10 cellular contexts compared by ENCODE assay signal in the genomic region with DNA sequence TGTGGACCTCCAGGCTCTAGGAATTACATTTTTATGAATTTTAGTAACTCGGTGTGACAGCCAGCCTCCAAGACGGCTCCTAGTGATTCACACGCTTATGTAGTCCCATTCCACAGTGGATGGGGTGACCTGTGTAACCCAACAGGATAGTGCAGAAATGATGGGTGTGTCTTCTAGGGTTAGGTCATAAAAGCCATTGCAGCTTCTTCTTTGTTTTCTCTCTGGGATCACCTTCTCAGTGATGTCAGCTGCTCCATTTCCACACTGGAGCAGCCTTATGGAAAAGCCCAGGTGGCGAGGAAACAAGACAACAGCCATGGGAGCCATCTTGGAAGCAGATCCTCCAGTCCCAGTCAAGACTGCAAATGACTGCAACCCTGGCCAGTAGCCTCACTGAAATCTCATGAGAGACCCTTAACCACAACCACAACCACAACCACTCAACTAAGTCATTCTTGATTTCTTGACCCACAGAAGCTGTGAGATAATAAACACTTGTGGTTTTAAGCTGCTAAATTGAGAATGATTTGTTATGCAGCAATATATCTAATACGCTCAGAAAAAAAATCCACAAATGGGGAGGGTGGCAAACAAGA. TPM values are rescaled to one million over a fixed set of nuclear protein-coding genes. Genes with fewer than 3 reads are reported as not detected.
A peak's percentile ranks its signal among the peaks of the same experiment; 100 is the strongest.
DNase-seq lines count a peak whose midpoint lies in the region; ATAC-seq and TF ChIP-seq lines count a peak whose summit lies in the region.
"Had no signal": no experiment of that assay in that cellular context is flagged by ENCODE, and none has a peak within 500 bp of the region (broad histone marks: within the 10 kb centered on the region; RNA-seq: fewer than 3 reads in every experiment).

No MANE protein-coding gene starts in this region.

- H3K4me1 ChIP-seq in upper lobe of right lung (peaks cover 18% of the 10 kb centered on the region), PC-3 (ENCODE audit: insufficient read depth, low read length) (peaks cover 38% of the 10 kb centered on the region)

- H3K4me3 Mint-ChIP-seq in activated naive CD8-positive, alpha-beta T cell treated with anti-CD3 and anti-CD28 coated beads, Interleukin-2, amount 50 U/mL, for 24 hours, result peak overlapping the region; percentile 63

- peaks cover 8% of the 10 kb centered on the region for H3K36me3 Mint-ChIP-seq in activated naive CD8-positive, alpha-beta T cell treated with anti-CD3 and anti-CD28 coated beads, Interleukin-2, amount 50 U/mL, for 24 hours (ENCODE audit: low read depth)

- peak overlapping the region; percentile 99 for H3K27ac Mint-ChIP-seq in activated naive CD8-positive, alpha-beta T cell treated with anti-CD3 and anti-CD28 coated beads, Interleukin-2, amount 50 U/mL, for 24 hours

- H3K27ac ChIP-seq in upper lobe of right lung (no peak overlapping the region), PC-3 (ENCODE audit: low read length) (no peak overlapping the region)
- H3K27ac ChIP-seq: skin epidermis, upper lobe of left lung had no signal

- H3K4me2 ChIP-seq in PC-3 (ENCODE audit: low read length), result no peak overlapping the region

- no peak overlapping the region for H3K9ac ChIP-seq in PC-3 (ENCODE audit: low read length)

- ATAC-seq in GM18867 (IDR thresholded peaks at IDR 0.05; ENCODE audit: unreplicated experiment) (peak; percentile 54), HG03378 (IDR thresholded peaks at IDR 0.05; ENCODE audit: unreplicated experiment) (peak; percentile 48), upper lobe of right lung (no peak), PC-3 (no peak)
- peak; percentile 8 for ATAC-seq in activated naive CD8-positive, alpha-beta T cell treated with anti-CD3 and anti-CD28 coated beads, Interleukin-2, amount 50 U/mL, for 24 hours

- no peaks in the 10 kb centered on the region for H4K20me1 ChIP-seq in PC-3 (ENCODE audit: low read length)

- no peaks in the 10 kb centered on the region for H3K9me2 ChIP-seq in PC-3 (replicated peaks; ENCODE audit: low read length)

- no peaks in the 10 kb centered on the region for H3K27me3 ChIP-seq in upper lobe of right lung
- no peaks in the 10 kb centered on the region for H3K27me3 ChIP-seq in PC-3 (ENCODE audit: low read length)
- H3K27me3 ChIP-seq: upper lobe of left lung had no signal

- POLR2A ChIA-PET in PC-3 (lab: Charles Lee; ENCODE audit: unreplicated experiment), result no interaction called here

- TF ChIP-seq CTCF in AG10803 (conservative IDR thresholded peaks at IDR 0.05; ENCODE audit: low read length), result no peak
- TF ChIP-seq CTCF in upper lobe of right lung (IDR thresholded peaks at IDR 0.05), result no peak
- no peak for TF ChIP-seq CTCF in PC-3 (conservative IDR thresholded peaks at IDR 0.05; ENCODE audit: low read depth, low read length)

- no peaks in the 10 kb centered on the region for H3F3A ChIP-seq in PC-3 (ENCODE audit: low read length, unreplicated experiment)

- H3K4me3 ChIP-seq in AG10803 (ENCODE audit: low read length), result no peak overlapping the region
- H3K4me3 ChIP-seq in upper lobe of right lung, result no peak overlapping the region
- no peak overlapping the region for H3K4me3 ChIP-seq in PC-3 (ENCODE audit: low read length)
- H3K4me3 ChIP-seq: skin epidermis, upper lobe of left lung had no signal

- H2AFZ ChIP-seq in PC-3 (ENCODE audit: low read length), result no peak overlapping the region

- H3K27me3 Mint-ChIP-seq in activated naive CD8-positive, alpha-beta T cell treated with anti-CD3 and anti-CD28 coated beads, Interleukin-2, amount 50 U/mL, for 24 hours, result peaks cover 5% of the 10 kb centered on the region

- BruUV-seq in PC-3 (replicated peaks; lab: Mats Ljungman, UMichigan), result no TSS peak

- H3K4me1 Mint-ChIP-seq in activated naive CD8-positive, alpha-beta T cell treated with anti-CD3 and anti-CD28 coated beads, Interleukin-2, amount 50 U/mL, for 24 hours, result peaks cover 74% of the 10 kb centered on the region

- CTCF ChIA-PET in PC-3 (lab: Charles Lee), result no interaction called here

- H3K9me3 Mint-ChIP-seq in activated naive CD8-positive, alpha-beta T cell treated with anti-CD3 and anti-CD28 coated beads, Interleukin-2, amount 50 U/mL, for 24 hours, result peaks cover 5% of the 10 kb centered on the region

- DNase-seq in AG10803 (ENCODE audit: low read depth), result peak; percentile 40
- DNase-seq in activated naive CD8-positive, alpha-beta T cell treated with anti-CD3 and anti-CD28 coated beads, Interleukin-2, amount 50 U/mL, for 24 hours, result peak; percentile 53
- no peak for DNase-seq in upper lobe of right lung
- DNase-seq in PC-3, result no peak
- DNase-seq in COLO668 (lab: John Stamatoyannopoulos, UW; ENCODE audit: unreplicated experiment), result no peak
- DNase-seq in anterior cingulate cortex (lab: John Stamatoyannopoulos, UW), result no peak
- DNase-seq: upper lobe of left lung had no signal

- no peaks in the 10 kb centered on the region for H3K36me3 ChIP-seq in upper lobe of right lung
- H3K36me3 ChIP-seq in PC-3 (ENCODE audit: low read depth, low read length), result no peaks in the 10 kb centered on the region
- H3K36me3 ChIP-seq: upper lobe of left lung had no signal

- H3K9me3 ChIP-seq in upper lobe of right lung (no peaks in the 10 kb centered on the region), PC-3 (ENCODE audit: low read length) (no peaks in the 10 kb centered on the region)
- H3K9me3 ChIP-seq: upper lobe of left lung had no signal

- intact Hi-C loops in upper lobe of right lung (cut with DNase I) (no loop called here), PC-3 (cut with micrococcal nuclease) (no loop called here)

- H3K79me2 ChIP-seq in PC-3 (ENCODE audit: low read length), result no peaks in the 10 kb centered on the region

RNA-seq across cellular contexts. Expression of a gene that starts 5.1 kb away (rescaled TPM):
- 36.2 TPM for total RNA-seq in upper lobe of right lung
- total RNA-seq in PC-3 (2014; rRNA removed), result 34.7 and 36.1 TPM in 2 replicates

RNA-seq across cellular contexts. Expression of a gene that starts 49.0 kb away (rescaled TPM):
- total RNA-seq in upper lobe of right lung (51.6 TPM), PC-3 (2014; rRNA removed) (32.1 and 49.8 TPM in 2 replicates)

RNA-seq across cellular contexts. Expression of a gene that starts 59.9 kb away (rescaled TPM):
- total RNA-seq in upper lobe of right lung (17.0 TPM), PC-3 (2014; rRNA removed) (0.15 TPM in 1 of 2 replicates, not detected in the other)

Comparison
In these comparisons a context has a peak if more than half of its experiments do, and no peak if none do; other contexts are left out.
1. DNase-seq: peak in AG10803 (single experiment) and activated naive CD8-positive, alpha-beta T cell treated with anti-CD3 and anti-CD28 coated beads, Interleukin-2, amount 50 U/mL, for 24 hours (single experiment); none in upper lobe of right lung (single experiment), PC-3 (single experiment), COLO668 (single experiment) and anterior cingulate cortex (0 of 58).
2. ATAC-seq: peak in GM18867 (single experiment), HG03378 (single experiment) and activated naive CD8-positive, alpha-beta T cell treated with anti-CD3 and anti-CD28 coated beads, Interleukin-2, amount 50 U/mL, for 24 hours (single experiment); none in upper lobe of right lung (single experiment) and PC-3 (single experiment).
3. RNA of a gene that starts 59.9 kb away (total RNA-seq): 17.0 TPM in upper lobe of right lung (single experiment); 0.15 TPM in PC-3; every median in the first group is over 10 times any median in the second.